In the genomic region with DNA sequence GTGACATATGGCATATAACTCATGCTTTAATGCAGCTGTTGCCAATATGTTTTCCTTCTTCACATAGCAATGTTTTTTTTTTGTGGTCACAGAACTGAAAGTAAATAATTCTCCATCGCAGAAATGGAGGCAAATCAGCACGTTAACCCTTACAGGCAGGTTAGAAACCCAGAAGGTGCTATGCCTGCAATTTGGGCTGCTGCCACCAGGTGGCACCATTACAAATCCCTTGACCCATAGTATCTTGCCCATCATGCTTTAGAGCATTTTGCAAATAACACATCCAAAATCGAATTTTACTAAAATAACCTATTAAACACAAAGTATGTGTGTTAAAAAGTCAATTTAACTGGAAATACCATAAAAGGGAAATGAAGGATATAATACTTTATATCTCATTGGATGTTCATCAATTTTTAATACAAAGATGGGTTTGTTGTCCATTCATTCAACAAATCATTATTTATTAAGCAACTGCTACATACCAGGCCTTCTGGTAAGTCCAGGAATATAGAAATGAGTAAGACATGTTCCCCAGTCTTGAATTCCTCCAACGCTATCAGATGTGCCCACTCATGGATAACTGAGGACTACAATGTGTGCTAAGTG, we compare ENCODE assay signal across 8 cellular contexts.
DNase-seq lines count a peak whose midpoint lies in the region; ATAC-seq and TF ChIP-seq lines count a peak whose summit lies in the region.

No MANE protein-coding gene starts in this region.

- H3K4me3 ChIP-seq in mammary epithelial cell (replicated peaks in 1 of 3; ENCODE audit: insufficient read depth in 1 of 3, low read depth in 2 of 3, low read length in 3 of 3), result no peak overlapping the region
- H3K4me3 ChIP-seq in neural progenitor cell, result no peak overlapping the region
- no peak overlapping the region for H3K4me3 ChIP-seq in CD4-positive, alpha-beta memory T cell (ENCODE audit: low read length in 2 of 2)

- H3K27ac ChIP-seq in mammary epithelial cell (ENCODE audit: insufficient read depth, low read depth, low read length), result no peak overlapping the region
- no peak overlapping the region for H3K27ac ChIP-seq in neural progenitor cell
- no peak overlapping the region for H3K27ac ChIP-seq in CD4-positive, alpha-beta memory T cell (ENCODE audit: low read depth, low read length)

- H3K27me3 ChIP-seq in mammary epithelial cell (ENCODE audit: insufficient read depth, low read length) (no peaks in the 10 kb centered on the region), neural progenitor cell (no peaks in the 10 kb centered on the region)
- no peaks in the 10 kb centered on the region for H3K27me3 ChIP-seq in CD4-positive, alpha-beta memory T cell (ENCODE audit: insufficient read depth, low read length)

- no peak overlapping the region for H3K27ac Mint-ChIP-seq in activated CD8-positive, alpha-beta memory T cell treated with anti-CD3 and anti-CD28 coated beads, Interleukin-2, amount 10 ng/mL, durations not matched to agents 7 days and 5 days
- H3K27ac Mint-ChIP-seq in neural progenitor cell, result no peak overlapping the region
- H3K27ac Mint-ChIP-seq in CD4-positive, alpha-beta memory T cell, result no peak overlapping the region

- intact Hi-C loops in mammary epithelial cell (cut with micrococcal nuclease), result no loop called here
- intact Hi-C loops in CD4-positive, alpha-beta memory T cell (cut with micrococcal nuclease), result no loop called here

- H3K9me3 ChIP-seq in mammary epithelial cell (replicated peaks; ENCODE audit: insufficient read depth, low read length), result peaks cover 13% of the 10 kb centered on the region
- no peaks in the 10 kb centered on the region for H3K9me3 ChIP-seq in neural progenitor cell (ENCODE audit: low read depth)
- no peaks in the 10 kb centered on the region for H3K9me3 ChIP-seq in CD4-positive, alpha-beta memory T cell (ENCODE audit: control insufficient read depth in 1 of 2, low read length in 2 of 2)

- in situ Hi-C loops in mammary epithelial cell (cut with MboI; ENCODE audit: low sequenced_read_pairs in 2 of 2), result no loop called here

- DNase-seq in activated CD8-positive, alpha-beta memory T cell treated with anti-CD3 and anti-CD28 coated beads for 48 hours (ENCODE audit: low read depth in 2 of 3, low spot score in 2 of 3), result peak in 2 of 3 experiments; percentile 6 to 7
- no peak for DNase-seq in activated CD8-positive, alpha-beta memory T cell treated with anti-CD3 and anti-CD28 coated beads, Interleukin-2, amount 10 ng/mL, durations not matched to agents 7 days and 5 days
- DNase-seq in mammary epithelial cell (no peak), neural progenitor cell (ENCODE audit: low spot score) (peak; percentile 37), DMS79 (lab: John Stamatoyannopoulos, UW) (no peak)
- DNase-seq in CD4-positive, alpha-beta memory T cell, result no peak

- CTCF ChIA-PET in activated CD8-positive, alpha-beta memory T cell treated with anti-CD3 and anti-CD28 coated beads, Interleukin-2, amount 10 ng/mL, durations not matched to agents 7 days and 5 days (lab: Charles Lee), result no interaction called here
- CTCF ChIA-PET in mammary epithelial cell (lab: Charles Lee; ENCODE audit: low non-redundant PET), result no interaction called here
- CTCF ChIA-PET in CD4-positive, alpha-beta memory T cell (lab: Charles Lee; ENCODE audit: partially characterized antibody), result no interaction called here

- H3K4me2 ChIP-seq in mammary epithelial cell (ENCODE audit: insufficient read depth, low read depth, low read length) (no peak overlapping the region), neural progenitor cell (no peak overlapping the region)

- H4K20me1 ChIP-seq in mammary epithelial cell (ENCODE audit: insufficient read depth, low read length) (no peaks in the 10 kb centered on the region), neural progenitor cell (ENCODE audit: low read depth) (no peaks in the 10 kb centered on the region)

- no peaks in the 10 kb centered on the region for H3F3A ChIP-seq in neural progenitor cell (ENCODE audit: low read depth)

- H3K9ac ChIP-seq in mammary epithelial cell (ENCODE audit: insufficient read depth, low read length) (no peak overlapping the region), neural progenitor cell (no peak overlapping the region)

- H3K27me3 Mint-ChIP-seq in activated CD8-positive, alpha-beta memory T cell treated with anti-CD3 and anti-CD28 coated beads, Interleukin-2, amount 10 ng/mL, durations not matched to agents 7 days and 5 days, result no peaks in the 10 kb centered on the region
- peaks cover 13% of the 10 kb centered on the region for H3K27me3 Mint-ChIP-seq in neural progenitor cell (ENCODE audit: insufficient read depth, low read depth)
- H3K27me3 Mint-ChIP-seq in CD4-positive, alpha-beta memory T cell, result no peaks in the 10 kb centered on the region

- no TSS peak for BruUV-seq in mammary epithelial cell (replicated peaks; lab: Mats Ljungman, UMichigan)

- H2AFZ ChIP-seq in mammary epithelial cell (ENCODE audit: low read depth, low read length) (no peak overlapping the region), neural progenitor cell (replicated peaks) (no peak overlapping the region)

- no peak for ATAC-seq in activated CD8-positive, alpha-beta memory T cell treated with anti-CD3 and anti-CD28 coated beads, Interleukin-2, amount 10 ng/mL, durations not matched to agents 7 days and 5 days
- ATAC-seq in GM21723 (IDR thresholded peaks at IDR 0.05; ENCODE audit: unreplicated experiment), result no peak

- TF ChIP-seq CTCF in LNCAP (IDR thresholded peaks at IDR 0.05), result peak; percentile 92
- TF ChIP-seq CTCF in mammary epithelial cell (conservative IDR thresholded peaks at IDR 0.05 in 1 of 2, IDR thresholded peaks at IDR 0.05 in 1 of 2; ENCODE audit: extremely low read depth in 1 of 2, insufficient read depth in 1 of 2, low read depth in 1 of 2, low read length in 2 of 2), result peak; percentile 43 to 51
- TF ChIP-seq CTCF in neural progenitor cell (IDR thresholded peaks at IDR 0.05), result peak; percentile 92

- H3K36me3 ChIP-seq in mammary epithelial cell (ENCODE audit: insufficient read depth, low read length), result no peaks in the 10 kb centered on the region
- no peaks in the 10 kb centered on the region for H3K36me3 ChIP-seq in neural progenitor cell
- no peaks in the 10 kb centered on the region for H3K36me3 ChIP-seq in CD4-positive, alpha-beta memory T cell (ENCODE audit: insufficient read depth, low read length)

- no peaks in the 10 kb centered on the region for H3K79me2 ChIP-seq in mammary epithelial cell (ENCODE audit: insufficient read depth, low read length)
- no peaks in the 10 kb centered on the region for H3K79me2 ChIP-seq in neural progenitor cell (ENCODE audit: low read depth)

- 57% methylated on average over 4 of the region's 4 CpGs for WGBS in mammary epithelial cell (ENCODE audit: low coverage, missing lambda C conversion rate)

- H3K9me3 Mint-ChIP-seq in activated CD8-positive, alpha-beta memory T cell treated with anti-CD3 and anti-CD28 coated beads, Interleukin-2, amount 10 ng/mL, durations not matched to agents 7 days and 5 days (ENCODE audit: low read depth), result peaks cover 7% of the 10 kb centered on the region
- H3K9me3 Mint-ChIP-seq in neural progenitor cell, result peaks cover 17% of the 10 kb centered on the region
- H3K9me3 Mint-ChIP-seq in CD4-positive, alpha-beta memory T cell, result peaks cover 8 to 43% (median 13%) of the 10 kb centered on the region in 8 donors

- no peaks in the 10 kb centered on the region for H3K36me3 Mint-ChIP-seq in activated CD8-positive, alpha-beta memory T cell treated with anti-CD3 and anti-CD28 coated beads, Interleukin-2, amount 10 ng/mL, durations not matched to agents 7 days and 5 days
- peaks cover 11% of the 10 kb centered on the region for H3K36me3 Mint-ChIP-seq in neural progenitor cell
- no peaks in the 10 kb centered on the region for H3K36me3 Mint-ChIP-seq in CD4-positive, alpha-beta memory T cell

- no peaks in the 10 kb centered on the region for H3K4me1 Mint-ChIP-seq in activated CD8-positive, alpha-beta memory T cell treated with anti-CD3 and anti-CD28 coated beads, Interleukin-2, amount 10 ng/mL, durations not matched to agents 7 days and 5 days
- H3K4me1 Mint-ChIP-seq in neural progenitor cell, result peaks cover 13% of the 10 kb centered on the region
- H3K4me1 Mint-ChIP-seq in CD4-positive, alpha-beta memory T cell, result no peaks in the 10 kb centered on the region

- dilution Hi-C loops in mammary epithelial cell (cut with HindIII; ENCODE audit: low sequenced_read_pairs), result no loop called here

- POLR2A ChIA-PET in CD4-positive, alpha-beta memory T cell (lab: Charles Lee; ENCODE audit: partially characterized antibody), result no interaction called here

- no peaks in the 10 kb centered on the region for H3K4me1 ChIP-seq in mammary epithelial cell (ENCODE audit: insufficient read depth, low read length)
- H3K4me1 ChIP-seq in neural progenitor cell, result no peaks in the 10 kb centered on the region
- H3K4me1 ChIP-seq in CD4-positive, alpha-beta memory T cell (ENCODE audit: insufficient read depth, low read length), result no peaks in the 10 kb centered on the region

- no peak overlapping the region for H3K4me3 Mint-ChIP-seq in activated CD8-positive, alpha-beta memory T cell treated with anti-CD3 and anti-CD28 coated beads, Interleukin-2, amount 10 ng/mL, durations not matched to agents 7 days and 5 days
- no peak overlapping the region for H3K4me3 Mint-ChIP-seq in neural progenitor cell
- no peak overlapping the region for H3K4me3 Mint-ChIP-seq in CD4-positive, alpha-beta memory T cell

Comparison
In these comparisons a context has a peak if more than half of its experiments do, and no peak if none do; other contexts are left out.
1. DNase-seq: peak in activated CD8-positive, alpha-beta memory T cell treated with anti-CD3 and anti-CD28 coated beads for 48 hours (2 of 3) and neural progenitor cell (single experiment); none in activated CD8-positive, alpha-beta memory T cell treated with anti-CD3 and anti-CD28 coated beads, Interleukin-2, amount 10 ng/mL, durations not matched to agents 7 days and 5 days (single experiment), mammary epithelial cell (single experiment), CD4-positive, alpha-beta memory T cell (0 of 5) and DMS79 (single experiment).
2. Peak in every context shown above with its lines, with median percentiles within 50 percentile points of each other: CTCF ChIP-seq.